Comparison of ENCODE assay signal across 1 cellular context in the genomic region with DNA sequence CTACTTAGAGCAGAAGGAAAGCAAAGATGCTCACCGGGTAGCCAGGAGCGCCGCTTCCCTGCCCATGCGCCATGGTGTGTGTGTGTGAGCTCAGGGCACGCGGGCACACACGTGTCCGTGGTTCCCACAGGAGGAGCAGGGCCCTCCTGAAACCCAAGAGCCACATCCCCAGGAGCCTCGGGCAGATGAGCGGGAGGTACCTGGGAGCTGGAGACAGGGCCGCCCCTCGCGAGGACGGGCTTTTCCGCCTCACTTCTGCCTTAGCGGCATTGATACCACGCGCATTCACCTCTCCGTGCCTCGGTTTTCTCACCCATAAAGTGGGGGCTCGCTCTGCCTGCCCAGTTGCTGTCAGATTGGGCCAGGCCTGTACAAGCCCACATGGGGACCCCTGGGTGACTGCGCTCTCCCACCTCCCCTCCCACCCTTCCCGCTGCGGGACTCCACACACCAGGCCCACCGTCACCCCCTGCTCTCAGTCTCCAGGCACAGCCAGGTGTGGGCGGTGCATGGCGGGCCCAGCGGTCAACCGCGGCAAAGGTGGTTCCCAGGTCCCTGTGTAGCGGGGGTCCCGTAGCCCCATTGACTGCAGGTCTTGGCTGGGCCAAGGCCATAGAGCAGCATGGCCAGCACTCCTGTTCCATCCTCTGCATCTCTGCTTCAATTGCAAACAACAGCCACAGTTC.
TF ChIP-seq lines count a peak whose summit lies in the region.

No MANE protein-coding gene starts in this region.

TF ChIP-seq in GM12878, 131 proteins besides CTCF, POLR2A, EP300 and RAD21 (continued from another document):
- TF ChIP-seq ZBTB4 (CRISPR knock-in tag; IDR thresholded peaks at IDR 0.05) (no peak), ETV6 (conservative IDR thresholded peaks at IDR 0.05 in 1 of 2, IDR thresholded peaks at IDR 0.05 in 1 of 2; ENCODE audit: borderline replicate concordance in 1 of 2, low read depth in 1 of 2) (no peak), NBN (IDR thresholded peaks at IDR 0.05) (no peak), NR2C1 (IDR thresholded peaks at IDR 0.05) (no peak), GATAD2B (conservative IDR thresholded peaks at IDR 0.05; ENCODE audit: low read depth) (no peak), KDM1A (IDR thresholded peaks at IDR 0.05; ENCODE audit: borderline replicate concordance) (no peak), ASH2L (IDR thresholded peaks at IDR 0.05; ENCODE audit: borderline replicate concordance, low read depth) (no peak), ZBED1 (IDR thresholded peaks at IDR 0.05; ENCODE audit: borderline replicate concordance) (no peak), FOS (IDR thresholded peaks at IDR 0.05; ENCODE audit: borderline replicate concordance, extremely low read depth, insufficient read length) (no peak), MEF2A (IDR thresholded peaks at IDR 0.05; ENCODE audit: insufficient read depth, low read depth, low read length) (no peak), ESRRA (IDR thresholded peaks at IDR 0.05; ENCODE audit: low read length) (no peak), JUND (IDR thresholded peaks at IDR 0.05; ENCODE audit: low read depth, low read length) (no peak), RCOR1 (conservative IDR thresholded peaks at IDR 0.05; ENCODE audit: low read depth, low read length) (no peak), SPI1 (IDR thresholded peaks at IDR 0.05; ENCODE audit: borderline replicate concordance, insufficient read depth, low read depth, low read length) (no peak)
- TF ChIP-seq, protein P1, sequence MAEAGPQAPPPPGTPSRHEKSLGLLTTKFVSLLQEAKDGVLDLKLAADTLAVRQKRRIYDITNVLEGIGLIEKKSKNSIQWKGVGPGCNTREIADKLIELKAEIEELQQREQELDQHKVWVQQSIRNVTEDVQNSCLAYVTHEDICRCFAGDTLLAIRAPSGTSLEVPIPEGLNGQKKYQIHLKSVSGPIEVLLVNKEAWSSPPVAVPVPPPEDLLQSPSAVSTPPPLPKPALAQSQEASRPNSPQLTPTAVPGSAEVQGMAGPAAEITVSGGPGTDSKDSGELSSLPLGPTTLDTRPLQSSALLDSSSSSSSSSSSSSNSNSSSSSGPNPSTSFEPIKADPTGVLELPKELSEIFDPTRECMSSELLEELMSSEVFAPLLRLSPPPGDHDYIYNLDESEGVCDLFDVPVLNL (IDR thresholded peaks at IDR 0.05; ENCODE audit: low read depth, low read length), result no peak
- TF ChIP-seq, protein P2, sequence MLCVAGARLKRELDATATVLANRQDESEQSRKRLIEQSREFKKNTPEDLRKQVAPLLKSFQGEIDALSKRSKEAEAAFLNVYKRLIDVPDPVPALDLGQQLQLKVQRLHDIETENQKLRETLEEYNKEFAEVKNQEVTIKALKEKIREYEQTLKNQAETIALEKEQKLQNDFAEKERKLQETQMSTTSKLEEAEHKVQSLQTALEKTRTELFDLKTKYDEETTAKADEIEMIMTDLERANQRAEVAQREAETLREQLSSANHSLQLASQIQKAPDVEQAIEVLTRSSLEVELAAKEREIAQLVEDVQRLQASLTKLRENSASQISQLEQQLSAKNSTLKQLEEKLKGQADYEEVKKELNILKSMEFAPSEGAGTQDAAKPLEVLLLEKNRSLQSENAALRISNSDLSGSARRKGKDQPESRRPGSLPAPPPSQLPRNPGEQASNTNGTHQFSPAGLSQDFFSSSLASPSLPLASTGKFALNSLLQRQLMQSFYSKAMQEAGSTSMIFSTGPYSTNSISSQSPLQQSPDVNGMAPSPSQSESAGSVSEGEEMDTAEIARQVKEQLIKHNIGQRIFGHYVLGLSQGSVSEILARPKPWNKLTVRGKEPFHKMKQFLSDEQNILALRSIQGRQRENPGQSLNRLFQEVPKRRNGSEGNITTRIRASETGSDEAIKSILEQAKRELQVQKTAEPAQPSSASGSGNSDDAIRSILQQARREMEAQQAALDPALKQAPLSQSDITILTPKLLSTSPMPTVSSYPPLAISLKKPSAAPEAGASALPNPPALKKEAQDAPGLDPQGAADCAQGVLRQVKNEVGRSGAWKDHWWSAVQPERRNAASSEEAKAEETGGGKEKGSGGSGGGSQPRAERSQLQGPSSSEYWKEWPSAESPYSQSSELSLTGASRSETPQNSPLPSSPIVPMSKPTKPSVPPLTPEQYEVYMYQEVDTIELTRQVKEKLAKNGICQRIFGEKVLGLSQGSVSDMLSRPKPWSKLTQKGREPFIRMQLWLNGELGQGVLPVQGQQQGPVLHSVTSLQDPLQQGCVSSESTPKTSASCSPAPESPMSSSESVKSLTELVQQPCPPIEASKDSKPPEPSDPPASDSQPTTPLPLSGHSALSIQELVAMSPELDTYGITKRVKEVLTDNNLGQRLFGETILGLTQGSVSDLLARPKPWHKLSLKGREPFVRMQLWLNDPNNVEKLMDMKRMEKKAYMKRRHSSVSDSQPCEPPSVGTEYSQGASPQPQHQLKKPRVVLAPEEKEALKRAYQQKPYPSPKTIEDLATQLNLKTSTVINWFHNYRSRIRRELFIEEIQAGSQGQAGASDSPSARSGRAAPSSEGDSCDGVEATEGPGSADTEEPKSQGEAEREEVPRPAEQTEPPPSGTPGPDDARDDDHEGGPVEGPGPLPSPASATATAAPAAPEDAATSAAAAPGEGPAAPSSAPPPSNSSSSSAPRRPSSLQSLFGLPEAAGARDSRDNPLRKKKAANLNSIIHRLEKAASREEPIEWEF (IDR thresholded peaks at IDR 0.05; ENCODE audit: insufficient replicate concordance, low read depth, low read length), result no peak
- TF ChIP-seq, protein P3, sequence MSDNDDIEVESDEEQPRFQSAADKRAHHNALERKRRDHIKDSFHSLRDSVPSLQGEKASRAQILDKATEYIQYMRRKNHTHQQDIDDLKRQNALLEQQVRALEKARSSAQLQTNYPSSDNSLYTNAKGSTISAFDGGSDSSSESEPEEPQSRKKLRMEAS (IDR thresholded peaks at IDR 0.05; ENCODE audit: low read depth, low read length), result no peak
